In genomic region chr11:102600666-102601065, GRCh38 we compare ENCODE assay signal across 1 cellular context.
TF ChIP-seq lines count a peak whose summit lies in the region.

No MANE protein-coding gene starts in this region.

TF ChIP-seq in HCT116, 20 proteins besides CTCF, POLR2A, EP300 and RAD21 (continued from another document):
- TF ChIP-seq ZBTB33 (IDR thresholded peaks at IDR 0.05; ENCODE audit: extremely low read depth, insufficient replicate concordance, low read length) = no peak
- no peak for TF ChIP-seq EZH2 (IDR thresholded peaks at IDR 0.05)
- peak; percentile 8; the same call in 1 of the 2 replicates for TF ChIP-seq SP1 (IDR thresholded peaks at IDR 0.05; ENCODE audit: low read depth)
- TF ChIP-seq YY1 (IDR thresholded peaks at IDR 0.05; ENCODE audit: extremely low read depth, insufficient replicate concordance, low read depth, low read length) = no peak
